ENCODE assay signal across 8 cellular contexts in genomic region chr6:32947552-32948465, GRCh38. TPM values are rescaled to one million over a fixed set of nuclear protein-coding genes. Genes with fewer than 3 reads are reported as not detected.
DNase-seq lines count a peak whose midpoint lies in the region; ATAC-seq, FAIRE-seq and TF ChIP-seq lines count a peak whose summit lies in the region.

No MANE protein-coding gene starts in this region.

- H3K36me3 ChIP-seq in left ventricle myocardium inferior, result no peaks in the 10 kb centered on the region
- H3K36me3 ChIP-seq in right atrium auricular region, result no peaks in the 10 kb centered on the region

- H3K9me3 ChIP-seq in left ventricle myocardium inferior (replicated peaks) (peaks cover 8% of the 10 kb centered on the region), right atrium auricular region (peaks cover 0 to 7% of the 10 kb centered on the region in 2 donors)

- no peak overlapping the region for H3K27ac ChIP-seq in left ventricle myocardium inferior (replicated peaks)
- no peak overlapping the region for H3K27ac ChIP-seq in right atrium auricular region

- intact Hi-C loops in left ventricle myocardium inferior (cut with micrococcal nuclease), result no loop called here

- TF ChIP-seq CTCF in left ventricle myocardium inferior (IDR thresholded peaks at IDR 0.05; ENCODE audit: borderline replicate concordance) (peak; percentile 34), right atrium auricular region (IDR thresholded peaks at IDR 0.05) (no peak)

- no peak for FAIRE-seq in frontal cortex (lab: Jason Lieb, UNC)

- ATAC-seq in HG03520 (IDR thresholded peaks at IDR 0.05; ENCODE audit: unreplicated experiment), result no peak

- DNase-seq in left ventricle myocardium inferior, result no peak
- DNase-seq in right atrium auricular region (ENCODE audit: low spot score), result no peak
- peak; percentile 47 for DNase-seq in NCI-H146 (lab: John Stamatoyannopoulos, UW)
- DNase-seq in activated T-helper 1 cell treated with Interleukin-2 at 50 U/mL for 16 hours (ENCODE audit: low read depth), result peak; percentile 26
- DNase-seq in islet precursor cell, result peak; percentile 84
- no peak for DNase-seq in HuH-7.5 (ENCODE audit: low spot score)
- no peak for DNase-seq in frontal cortex (ENCODE audit: low spot score in 2 of 2)

- H3K27me3 ChIP-seq in left ventricle myocardium inferior (ENCODE audit: low read depth) (no peaks in the 10 kb centered on the region), right atrium auricular region (no peaks in the 10 kb centered on the region)

- peaks cover 11% of the 10 kb centered on the region for H3K4me1 ChIP-seq in left ventricle myocardium inferior
- H3K4me1 ChIP-seq in right atrium auricular region, result peaks cover 0 to 5% of the 10 kb centered on the region in 2 donors

- H3K4me3 ChIP-seq in left ventricle myocardium inferior, result no peak overlapping the region
- no peak overlapping the region for H3K4me3 ChIP-seq in right atrium auricular region

RNA-seq across cellular contexts. Expression of gene HLA-DMA, which starts 5.1 kb away (rescaled TPM):
- total RNA-seq in left ventricle myocardium inferior (15.8 TPM), right atrium auricular region (10 to 100 TPM in 1 of 2 donors, 1 to 10 TPM in 1; 9.2 to 15.4 TPM), frontal cortex (0.82 TPM)

RNA-seq across cellular contexts. Expression of gene HLA-DMB, which starts 7.0 kb away (rescaled TPM):
- total RNA-seq in left ventricle myocardium inferior, result 9.1 TPM
- 10 to 100 TPM in 1 of 2 donors, 1 to 10 TPM in 1; 3.6 to 12.9 TPM for total RNA-seq in right atrium auricular region
- 0.82 TPM for total RNA-seq in frontal cortex

RNA-seq across cellular contexts. Expression of gene BRD2, which starts 20.6 kb away (rescaled TPM):
- 63.4 TPM for total RNA-seq in left ventricle myocardium inferior
- total RNA-seq in right atrium auricular region, result 10 to 100 TPM; 56.9 to 91.1 TPM
- total RNA-seq in frontal cortex, result 55.8 TPM

Comparison
In these comparisons a context has a peak if more than half of its experiments do, and no peak if none do; other contexts are left out.
1. DNase-seq: peak in NCI-H146 (single experiment), activated T-helper 1 cell treated with Interleukin-2 at 50 U/mL for 16 hours (single experiment) and islet precursor cell (single experiment); none in left ventricle myocardium inferior (single experiment), right atrium auricular region (single experiment), HuH-7.5 (single experiment) and frontal cortex (0 of 2).